In the genomic region with DNA sequence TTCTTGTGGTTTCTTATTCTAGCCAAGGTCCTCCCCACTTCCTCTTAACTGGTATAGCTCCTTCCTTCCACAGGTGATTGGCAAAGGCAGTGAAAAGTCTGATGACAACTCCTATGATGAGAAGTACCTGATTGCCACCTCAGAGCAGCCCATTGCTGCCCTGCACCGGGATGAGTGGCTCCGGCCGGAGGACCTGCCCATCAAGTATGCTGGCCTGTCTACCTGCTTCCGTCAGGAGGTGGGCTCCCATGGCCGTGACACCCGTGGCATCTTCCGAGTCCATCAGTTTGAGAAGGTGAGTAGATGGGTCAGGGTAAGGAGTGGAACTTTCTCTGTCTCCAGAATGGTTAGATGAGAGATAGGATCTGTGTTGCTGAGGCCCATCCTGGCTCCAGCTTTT, we compare ENCODE assay signal across 1 cellular context.
TF ChIP-seq lines count a peak whose summit lies in the region.

No MANE protein-coding gene starts in this region.

TF ChIP-seq in GM23338, 12 proteins besides CTCF, POLR2A, EP300 and RAD21:
- no peak for TF ChIP-seq EZH2 (IDR thresholded peaks at IDR 0.05; ENCODE audit: low read depth, unreplicated experiment)
- no peak for TF ChIP-seq EZH2phosphoT487 (IDR thresholded peaks at IDR 0.05; ENCODE audit: unreplicated experiment)
- no peak for TF ChIP-seq ZNF114 (CRISPR knock-in tag; IDR thresholded peaks at IDR 0.05)
- TF ChIP-seq CREB1 (CRISPR knock-in tag; IDR thresholded peaks at IDR 0.05; ENCODE audit: low read depth): no peak
- no peak for TF ChIP-seq JUNB (IDR thresholded peaks at IDR 0.05; ENCODE audit: unreplicated experiment)
- TF ChIP-seq, protein P1, sequence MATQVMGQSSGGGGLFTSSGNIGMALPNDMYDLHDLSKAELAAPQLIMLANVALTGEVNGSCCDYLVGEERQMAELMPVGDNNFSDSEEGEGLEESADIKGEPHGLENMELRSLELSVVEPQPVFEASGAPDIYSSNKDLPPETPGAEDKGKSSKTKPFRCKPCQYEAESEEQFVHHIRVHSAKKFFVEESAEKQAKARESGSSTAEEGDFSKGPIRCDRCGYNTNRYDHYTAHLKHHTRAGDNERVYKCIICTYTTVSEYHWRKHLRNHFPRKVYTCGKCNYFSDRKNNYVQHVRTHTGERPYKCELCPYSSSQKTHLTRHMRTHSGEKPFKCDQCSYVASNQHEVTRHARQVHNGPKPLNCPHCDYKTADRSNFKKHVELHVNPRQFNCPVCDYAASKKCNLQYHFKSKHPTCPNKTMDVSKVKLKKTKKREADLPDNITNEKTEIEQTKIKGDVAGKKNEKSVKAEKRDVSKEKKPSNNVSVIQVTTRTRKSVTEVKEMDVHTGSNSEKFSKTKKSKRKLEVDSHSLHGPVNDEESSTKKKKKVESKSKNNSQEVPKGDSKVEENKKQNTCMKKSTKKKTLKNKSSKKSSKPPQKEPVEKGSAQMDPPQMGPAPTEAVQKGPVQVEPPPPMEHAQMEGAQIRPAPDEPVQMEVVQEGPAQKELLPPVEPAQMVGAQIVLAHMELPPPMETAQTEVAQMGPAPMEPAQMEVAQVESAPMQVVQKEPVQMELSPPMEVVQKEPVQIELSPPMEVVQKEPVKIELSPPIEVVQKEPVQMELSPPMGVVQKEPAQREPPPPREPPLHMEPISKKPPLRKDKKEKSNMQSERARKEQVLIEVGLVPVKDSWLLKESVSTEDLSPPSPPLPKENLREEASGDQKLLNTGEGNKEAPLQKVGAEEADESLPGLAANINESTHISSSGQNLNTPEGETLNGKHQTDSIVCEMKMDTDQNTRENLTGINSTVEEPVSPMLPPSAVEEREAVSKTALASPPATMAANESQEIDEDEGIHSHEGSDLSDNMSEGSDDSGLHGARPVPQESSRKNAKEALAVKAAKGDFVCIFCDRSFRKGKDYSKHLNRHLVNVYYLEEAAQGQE (IDR thresholded peaks at IDR 0.05; ENCODE audit: unreplicated experiment): no peak
- TF ChIP-seq POLR2AphosphoS5 (IDR thresholded peaks at IDR 0.05; ENCODE audit: low read depth): no peak
- TF ChIP-seq NANOG (IDR thresholded peaks at IDR 0.05; ENCODE audit: borderline replicate concordance): no peak
- no peak for TF ChIP-seq STAT1 (IDR thresholded peaks at IDR 0.05; ENCODE audit: unreplicated experiment)
